In genomic region chr19:13016628-13017305, GRCh38 we compare ENCODE assay signal across 12 cellular contexts. TPM values are rescaled to one million over a fixed set of nuclear protein-coding genes. Genes with fewer than 3 reads are reported as not detected.
DNase-seq lines count a peak whose midpoint lies in the region; ATAC-seq and TF ChIP-seq lines count a peak whose summit lies in the region.
"Had no signal": no experiment of that assay in that cellular context is flagged by ENCODE, and none has a peak within 500 bp of the region (broad histone marks: within the 10 kb centered on the region; RNA-seq: fewer than 3 reads in every experiment).

No MANE protein-coding gene starts in this region.

- H3K4ac ChIP-seq in IMR-90 (ENCODE audit: low read depth, low read length) = peak overlapping the region; percentile 44
- H3K4ac ChIP-seq in mesenchymal stem cell (ENCODE audit: low read depth in 1 of 2, low read length in 2 of 2) = no peak overlapping the region

- H2BK15ac ChIP-seq in IMR-90 (ENCODE audit: low read depth, low read length) (no peak overlapping the region), mesenchymal stem cell (ENCODE audit: low read depth, poor library complexity, severe bottlenecking) (no peak overlapping the region)

- DNase-seq in IMR-90 (no peak), mesenchymal stem cell (no peak), thoracic aorta (ENCODE audit: low spot score) (no peak), GM10248 (ENCODE audit: extremely low spot score) (no peak), cerebellar cortex (ENCODE audit: low spot score) (no peak)
- DNase-seq: KG1; stimulated activated naive CD4-positive, alpha-beta T cell had no signal

- 33% methylated on average over 4 of the region's 22 CpGs; no CpG with 5 or more reads in 1 of the 2 experiments for WGBS in IMR-90 (ENCODE audit: extremely low coverage in 2 of 2, insufficient read length in 1 of 2), 2 experiments
- WGBS in mesenchymal stem cell = 5% methylated on average over 22 of the region's 22 CpGs

- TF ChIP-seq CTCF in IMR-90 (conservative IDR thresholded peaks at IDR 0.05; ENCODE audit: low read depth, low read length) = no peak
- no peak for TF ChIP-seq CTCF in thoracic aorta (IDR thresholded peaks at IDR 0.05)
- no peak for TF ChIP-seq CTCF in GM10248 (IDR thresholded peaks at IDR 0.05; ENCODE audit: control extremely low read depth, extremely low read depth, low read depth, missing control alignments)

- H2BK20ac ChIP-seq in IMR-90 (ENCODE audit: low read depth, low read length) = no peak overlapping the region

- CTCF ChIA-PET in IMR-90 (lab: Yijun Ruan, JAX) (interaction anchor here (1.7 kb wide), 1 partner anchor 39 kb away, joined by 4 read pairs; no protein-coding TSS in a partner anchor), GM10248 (lab: Yijun Ruan, JAX) (interaction anchor here (1.2 to 2.2 kb wide), 3 partner anchors 17 to 44 kb away, joined by 3 to 7 read pairs (median 4); no protein-coding TSS in a partner anchor)

- no peak overlapping the region for H2BK5ac ChIP-seq in IMR-90 (ENCODE audit: low read depth, low read length, poor library complexity, severe bottlenecking)
- H2BK5ac ChIP-seq in mesenchymal stem cell (ENCODE audit: low read depth, low read length, poor library complexity, severe bottlenecking) = no peak overlapping the region

- no peak for TF ChIP-seq POLR2A in IMR-90 (IDR thresholded peaks at IDR 0.05; ENCODE audit: low read depth, low read length)

- H3K23ac ChIP-seq in IMR-90 (ENCODE audit: low read depth, low read length) = peak overlapping the region; percentile 29; the same call in 1 of the 2 replicates
- no peak overlapping the region for H3K23ac ChIP-seq in mesenchymal stem cell (ENCODE audit: low read length in 2 of 2)

- peak overlapping the region; percentile 68 for H3K9ac ChIP-seq in IMR-90 (ENCODE audit: low read depth, low read length)
- peak overlapping the region; percentile 99 for H3K9ac ChIP-seq in mesenchymal stem cell (ENCODE audit: low read length)

- H2BK120ac ChIP-seq in IMR-90 (ENCODE audit: low read depth, low read length) = no peak overlapping the region
- no peak overlapping the region for H2BK120ac ChIP-seq in mesenchymal stem cell (ENCODE audit: low read depth, low read length)

- H3K9me1 ChIP-seq in IMR-90 (ENCODE audit: insufficient read depth, low read length) = peaks cover 15% of the 10 kb centered on the region; the same call in 1 of the 2 replicates

- H2AK5ac ChIP-seq in IMR-90 (ENCODE audit: low read depth, low read length) (0 out of 2 replicates have a peak overlapping the region, but pooled peaks have one; percentile 43), mesenchymal stem cell (ENCODE audit: low read length, severe bottlenecking) (no peak overlapping the region)

- H2BK12ac ChIP-seq in mesenchymal stem cell (ENCODE audit: low read length in 2 of 2) = no peak overlapping the region

- no peak overlapping the region for H4K91ac ChIP-seq in IMR-90 (ENCODE audit: insufficient read depth, low read depth, low read length)
- no peak overlapping the region for H4K91ac ChIP-seq in mesenchymal stem cell (ENCODE audit: low read length)

- dilution Hi-C loops in IMR-90 (cut with HindIII; ENCODE audit: low sequenced_read_pairs, unreplicated experiment) = no loop called here

- peak overlapping the region; percentile 26; the same call in 1 of the 2 replicates for H4K5ac ChIP-seq in IMR-90 (ENCODE audit: low read depth, low read length)

- H3K9me3 ChIP-seq in IMR-90 (ENCODE audit: control insufficient read depth, insufficient read depth, low read length) = no peaks in the 10 kb centered on the region
- no peaks in the 10 kb centered on the region for H3K9me3 ChIP-seq in mesenchymal stem cell (ENCODE audit: control insufficient read depth, low read length)
- H3K9me3 ChIP-seq in thoracic aorta = no peaks in the 10 kb centered on the region

- TF ChIP-seq RAD21 in IMR-90 (IDR thresholded peaks at IDR 0.05; ENCODE audit: low read length) = no peak

- intact Hi-C loops in IMR-90 (cut with micrococcal nuclease) = no loop called here

- no peak overlapping the region for H2AFZ ChIP-seq in IMR-90 (replicated peaks; ENCODE audit: low read length, poor library complexity)
- no peak overlapping the region for H2AFZ ChIP-seq in mesenchymal stem cell (ENCODE audit: low read depth, low read length)
- H2AFZ ChIP-seq: hepatocyte had no signal

- in situ Hi-C loops in IMR-90 (cut with MboI; ENCODE audit: low sequenced_read_pairs) = no loop called here

- H3K4me1 ChIP-seq in IMR-90 (ENCODE audit: control insufficient read depth, insufficient read depth, low read length) (peaks cover 46% of the 10 kb centered on the region), mesenchymal stem cell (ENCODE audit: control insufficient read depth, insufficient read depth, low read depth, low read length) (peaks cover 27% of the 10 kb centered on the region), thoracic aorta (ENCODE audit: control insufficient read depth in 1 of 2, low read depth in 2 of 2) (peaks cover 64 to 95% of the 10 kb centered on the region in 2 donors)

- H3K27me3 ChIP-seq in IMR-90 (ENCODE audit: control insufficient read depth, insufficient read depth, low read length) = no peaks in the 10 kb centered on the region
- peaks cover 0 to 91% of the 10 kb centered on the region in 2 experiments for H3K27me3 ChIP-seq in mesenchymal stem cell (ENCODE audit: control insufficient read depth in 1 of 2, insufficient read depth in 1 of 2, low read length in 2 of 2)
- H3K27me3 ChIP-seq in thoracic aorta (replicated peaks; ENCODE audit: insufficient read depth) = no peaks in the 10 kb centered on the region

- H3K79me1 ChIP-seq in IMR-90 (ENCODE audit: low read depth in 1 of 2, low read length in 2 of 2) (peaks cover 37 to 86% of the 10 kb centered on the region in 2 experiments), mesenchymal stem cell (replicated peaks; ENCODE audit: low read length, poor library complexity, severe bottlenecking) (peaks cover 2% of the 10 kb centered on the region)

- no peak for ATAC-seq in IMR-90 (ENCODE audit: low read depth)
- no peak for ATAC-seq in thoracic aorta (ENCODE audit: insufficient number of reproducible peaks, low FRiP score, low read depth)
- no peak for ATAC-seq in HG02840 (IDR thresholded peaks at IDR 0.05; ENCODE audit: low FRiP score, unreplicated experiment)
- no peak for ATAC-seq in HG02938 (IDR thresholded peaks at IDR 0.05; ENCODE audit: unreplicated experiment)

- H4K8ac ChIP-seq in IMR-90 (ENCODE audit: low read depth in 2 of 2, low read length in 2 of 2) (peak overlapping the region in 1 of 2 experiments; percentile 15; a peak in 2 of 4 replicates), mesenchymal stem cell (ENCODE audit: low read length) (no peak overlapping the region)

- no peak overlapping the region for H2AK9ac ChIP-seq in IMR-90 (replicated peaks; ENCODE audit: low read depth, low read length, poor library complexity)

- H3K27ac ChIP-seq in IMR-90 (ENCODE audit: insufficient read depth, low read length) = peak overlapping the region; percentile 41
- H3K27ac ChIP-seq in cingulate gyrus (ENCODE audit: low read depth, low read length) = peak overlapping the region; percentile 92
- H3K27ac ChIP-seq in mesenchymal stem cell (ENCODE audit: low read length, poor library complexity, severe bottlenecking) = no peak overlapping the region
- peak overlapping the region; percentile 98 to 99 for H3K27ac ChIP-seq in thoracic aorta

- no peak overlapping the region; the same call in 1 of the 2 replicates for H3K18ac ChIP-seq in IMR-90 (ENCODE audit: low read depth, low read length)
- no peak overlapping the region for H3K18ac ChIP-seq in mesenchymal stem cell (ENCODE audit: low read depth in 1 of 2, low read length in 2 of 2)

- H3K36me3 ChIP-seq in IMR-90 (ENCODE audit: control insufficient read depth, insufficient read depth, low read length) (no peaks in the 10 kb centered on the region), mesenchymal stem cell (ENCODE audit: control insufficient read depth in 1 of 2, insufficient read depth in 2 of 2, low read depth in 1 of 2, low read length in 2 of 2) (no peaks in the 10 kb centered on the region), thoracic aorta (no peaks in the 10 kb centered on the region)

- POLR2A ChIA-PET in IMR-90 (lab: Charles Lee; ENCODE audit: unreplicated experiment) = no interaction called here
- POLR2A ChIA-PET in GM10248 (lab: Yijun Ruan, JAX) = no interaction called here

- H3K4me2 ChIP-seq in IMR-90 (ENCODE audit: low read depth, low read length) = peak overlapping the region; percentile 61
- H3K4me2 ChIP-seq in mesenchymal stem cell (ENCODE audit: low read length, poor library complexity, severe bottlenecking) = no peak overlapping the region
- H3K4me2 ChIP-seq: hepatocyte had no signal

- no peak overlapping the region for H3K56ac ChIP-seq in IMR-90 (ENCODE audit: extremely low read depth, insufficient read depth, low read length)

- H3K14ac ChIP-seq in IMR-90 (replicated peaks; ENCODE audit: low read depth, low read length) (no peak overlapping the region), mesenchymal stem cell (ENCODE audit: low read length in 2 of 2) (no peak overlapping the region)

- peaks cover 9% of the 10 kb centered on the region; the same call in 1 of the 2 replicates for H4K20me1 ChIP-seq in IMR-90 (ENCODE audit: insufficient read depth, low read length)

- H3K4me3 ChIP-seq in IMR-90 (ENCODE audit: insufficient read depth, low read depth, low read length) (no peak overlapping the region), mesenchymal stem cell (ENCODE audit: insufficient read depth in 1 of 2, low read depth in 1 of 2, low read length in 2 of 2) (peak overlapping the region in 1 of 2 experiments; percentile 74), thoracic aorta (peak overlapping the region; percentile 69)
- H3K4me3 ChIP-seq: hepatocyte had no signal

- no TSS peak for BruUV-seq in IMR-90 (replicated peaks; lab: Mats Ljungman, UMichigan)

RNA-seq across cellular contexts. Expression of gene NFIX, which starts 21.5 kb away (rescaled TPM):
- total RNA-seq in IMR-90 (2012; rRNA removed) (10.0 and 10.2 TPM in 2 replicates), thoracic aorta (100 to 1,000 TPM; 126 to 145 TPM)
- polyA plus RNA-seq in IMR-90 (2012; rRNA removed) = 46.9 and 47.7 TPM in 2 replicates
- 34.3 and 53.4 TPM in 2 replicates for polyA plus RNA-seq in IMR-90 (2012; cell fraction: cytosol; rRNA removed)
- 34.8 and 48.3 TPM in 2 replicates for polyA plus RNA-seq in IMR-90 (2012; cell fraction: nucleus; rRNA removed; ENCODE audit: low replicate concordance)
- 4.6 TPM for polyA plus RNA-seq in mesenchymal stem cell (2013, experiment 1 of 2)
- polyA plus RNA-seq in mesenchymal stem cell (2013, experiment 2 of 2) = 4.6 TPM

RNA-seq across cellular contexts. Expression of gene DAND5, which starts 47.4 kb away (rescaled TPM):
- total RNA-seq in IMR-90 (2012; rRNA removed) = not detected in 2 replicates
- 0.03 TPM in 1 of 2 replicates, not detected in the other for polyA plus RNA-seq in IMR-90 (2012; rRNA removed)
- 0.03 TPM in 1 of 2 replicates, not detected in the other for polyA plus RNA-seq in IMR-90 (2012; cell fraction: cytosol; rRNA removed)
- polyA plus RNA-seq in IMR-90 (2012; cell fraction: nucleus; rRNA removed; ENCODE audit: low replicate concordance) = 0.07 TPM in 1 of 2 replicates, not detected in the other
- 0.01 TPM for polyA plus RNA-seq in mesenchymal stem cell (2013, experiment 1 of 2)
- not detected for polyA plus RNA-seq in mesenchymal stem cell (2013, experiment 2 of 2)
- total RNA-seq in thoracic aorta = not detected
- total RNA-seq: myocyte had no signal
- polyA plus RNA-seq: hepatocyte had no signal

RNA-seq across cellular contexts. Expression of gene GADD45GIP1, which starts 59.7 kb away (rescaled TPM):
- 13.3 and 22.5 TPM in 2 replicates for total RNA-seq in IMR-90 (2012; rRNA removed)
- 42.4 and 64.7 TPM in 2 replicates for polyA plus RNA-seq in IMR-90 (2012; rRNA removed)
- 94.5 and 111 TPM in 2 replicates for polyA plus RNA-seq in IMR-90 (2012; cell fraction: cytosol; rRNA removed)
- polyA plus RNA-seq in IMR-90 (2012; cell fraction: nucleus; rRNA removed; ENCODE audit: low replicate concordance) = 24.3 and 34.4 TPM in 2 replicates
- 47.1 TPM for polyA plus RNA-seq in mesenchymal stem cell (2013, experiment 1 of 2)
- 47.3 TPM for polyA plus RNA-seq in mesenchymal stem cell (2013, experiment 2 of 2)
- total RNA-seq in thoracic aorta = 10 to 100 TPM; 30.2 to 42.8 TPM

Comparison
In these comparisons a context has a peak if more than half of its experiments do, and no peak if none do; other contexts are left out.
1. RNA of gene NFIX, which starts 21.5 kb away (total RNA-seq): 126 to 145 TPM in thoracic aorta; 10.0 to 10.2 TPM in IMR-90; every median in the first group is over 10 times any median in the second.